In genomic region chr14:38554046-38554445, GRCh38 we compare ENCODE assay signal across 22 cellular contexts.
"Had no signal": no experiment of that assay in that cellular context is flagged by ENCODE, and none has a peak within 500 bp of the region (broad histone marks: within the 10 kb centered on the region; RNA-seq: fewer than 3 reads in every experiment).

No MANE protein-coding gene starts in this region.

- H3K9me3 Mint-ChIP-seq: activated naive CD4-positive, alpha-beta T cell treated with anti-CD3 and anti-CD28 coated beads, Interleukin-2, amount 50 U/mL, for 24 hours had no signal

- DNase-seq: activated CD4-positive, alpha-beta T cell treated with anti-CD3 and anti-CD28 coated beads, Interleukin-2, amount 50 U/mL, for 1 hour; activated CD8-positive, alpha-beta memory T cell treated with anti-CD3 and anti-CD28 coated beads for 24 hours; activated CD8-positive, alpha-beta memory T cell treated with anti-CD3 and anti-CD28 coated beads, Interleukin-2, amount 50 U/mL, for 48 hours; activated effector memory CD4-positive, alpha-beta T cell treated with anti-CD3 and anti-CD28 coated beads, Interleukin-2, amount 50 U/mL, for 16 hours; activated T-cell treated with anti-CD3 and anti-CD28 coated beads, Interleukin-2, amount 50 U/mL, for 48 hours; effector memory CD4-positive, alpha-beta T cell; esophagus squamous epithelium; foreskin melanocyte; glutamatergic neuron; hypothalamus; islet precursor cell; left colon; lower lobe of right lung; right lobe of liver; spleen; stimulated activated naive CD4-positive, alpha-beta T cell; T-helper 1 cell; tibial artery had no signal

- ATAC-seq: activated CD4-positive, CD25-positive, alpha-beta regulatory T cell treated with anti-CD3 and anti-CD28 coated beads, Interleukin-2, amount 50 U/mL, for 24 hours; left colon; lower lobe of right lung; natural killer cell treated with Interleukin-12 subunit alpha and Interleukin-12 subunit beta and Interleukin-15 and Interleukin-18, amount 100 ng/mL, for 72 hours; right lobe of liver had no signal

- H3K4me1 Mint-ChIP-seq: activated naive CD4-positive, alpha-beta T cell treated with anti-CD3 and anti-CD28 coated beads, Interleukin-2, amount 50 U/mL, for 24 hours had no signal

- H3K36me3 Mint-ChIP-seq: activated naive CD4-positive, alpha-beta T cell treated with anti-CD3 and anti-CD28 coated beads, Interleukin-2, amount 50 U/mL, for 24 hours; natural killer cell treated with Interleukin-12 subunit alpha and Interleukin-12 subunit beta and Interleukin-15 and Interleukin-18, amount 100 ng/mL, for 72 hours had no signal

- H3K4me3 ChIP-seq: esophagus squamous epithelium, lower lobe of right lung, right lobe of liver, spleen, tibial artery had no signal

- H3K27ac Mint-ChIP-seq: activated naive CD4-positive, alpha-beta T cell treated with anti-CD3 and anti-CD28 coated beads, Interleukin-2, amount 50 U/mL, for 24 hours; dendritic cell treated with granulocyte-macrophage colony-stimulating factor and Interleukin-4, amounts not matched to agents 40 ng/mL and 50 ng/mL, for 4 days; natural killer cell treated with Interleukin-12 subunit alpha and Interleukin-12 subunit beta and Interleukin-15 and Interleukin-18, amount 100 ng/mL, for 72 hours had no signal

- H3K4me3 Mint-ChIP-seq: activated naive CD4-positive, alpha-beta T cell treated with anti-CD3 and anti-CD28 coated beads, Interleukin-2, amount 50 U/mL, for 24 hours; dendritic cell treated with granulocyte-macrophage colony-stimulating factor and Interleukin-4, amounts not matched to agents 40 ng/mL and 50 ng/mL, for 4 days; natural killer cell treated with Interleukin-12 subunit alpha and Interleukin-12 subunit beta and Interleukin-15 and Interleukin-18, amount 100 ng/mL, for 72 hours had no signal

- H3K27me3 Mint-ChIP-seq: dendritic cell treated with granulocyte-macrophage colony-stimulating factor and Interleukin-4, amounts not matched to agents 40 ng/mL and 50 ng/mL, for 4 days; natural killer cell treated with Interleukin-12 subunit alpha and Interleukin-12 subunit beta and Interleukin-15 and Interleukin-18, amount 100 ng/mL, for 72 hours had no signal
